In the genomic region with DNA sequence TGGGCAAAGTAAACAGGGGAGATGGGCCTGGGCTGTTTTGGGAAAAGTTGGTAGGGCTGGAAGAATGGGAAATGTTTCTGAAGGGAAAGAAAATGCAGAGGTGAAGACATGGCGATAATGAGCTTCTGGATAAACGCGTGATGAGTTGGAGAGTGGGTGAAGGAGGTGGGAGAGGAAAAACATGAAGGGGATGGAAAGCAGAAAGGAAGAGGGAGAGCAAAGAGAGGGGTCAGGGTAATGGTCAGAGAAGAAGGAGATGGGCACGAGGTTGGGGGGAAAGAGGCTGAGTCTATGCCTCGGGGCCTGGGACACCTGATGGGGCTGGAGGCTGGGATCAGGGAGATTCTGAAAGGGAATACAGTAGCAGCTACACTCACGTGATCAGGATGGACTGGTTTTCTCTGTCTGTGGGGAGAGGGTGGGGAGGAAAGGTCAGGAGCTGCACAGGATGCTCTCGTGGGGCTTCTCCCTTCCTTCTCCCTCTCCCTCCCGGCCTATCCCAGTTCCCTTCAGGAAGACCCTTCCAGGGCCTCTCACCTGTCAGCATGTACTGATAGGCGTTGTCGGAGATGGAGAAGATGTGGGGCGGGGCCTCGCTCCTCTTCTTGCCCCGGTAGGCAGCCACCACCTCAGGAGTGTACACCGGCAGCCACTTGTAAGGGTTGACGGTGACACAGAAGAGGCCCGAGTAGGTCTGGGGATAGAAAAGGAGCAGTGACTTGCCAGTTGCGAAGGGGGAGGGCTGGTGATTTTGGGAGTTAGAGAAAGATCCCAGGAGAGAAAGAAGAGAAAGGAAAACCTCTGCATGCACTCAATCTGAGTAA, we compare ENCODE assay signal across 19 cellular contexts. TPM values are rescaled to one million over a fixed set of nuclear protein-coding genes. Genes with fewer than 3 reads are reported as not detected.
"Had no signal": no experiment of that assay in that cellular context is flagged by ENCODE, and none has a peak within 500 bp of the region (broad histone marks: within the 10 kb centered on the region; RNA-seq: fewer than 3 reads in every experiment).

No MANE protein-coding gene starts in this region.

- H3K9me3 Mint-ChIP-seq: activated T-cell treated with anti-CD3 and anti-CD28 coated beads, Interleukin-2, amount 50 U/mL, for 72 hours; stimulated activated naive CD8-positive, alpha-beta T cell treated with anti-CD3 and anti-CD28 coated beads, Interleukin-15, Interleukin-2, amounts not matched to agents 100 ng/mL and 50 ng/mL, for 24 hours had no signal

- H3K9ac ChIP-seq: parathyroid adenoma had no signal

- DNase-seq: activated CD4-positive, alpha-beta T cell treated with anti-CD3 and anti-CD28 coated beads for 48 hours; activated CD8-positive, alpha-beta memory T cell treated with anti-CD3 and anti-CD28 coated beads, Interleukin-2, amount 50 U/mL, for 48 hours; activated T-cell treated with anti-CD3 and anti-CD28 coated beads, Interleukin-2, amount 50 U/mL, for 72 hours; central memory CD4-positive, alpha-beta T cell; cortex of kidney; effector CD8-positive, alpha-beta T cell; foreskin keratinocyte; kidney glomerular epithelial cell; midbrain; SJCRH30; WERI-Rb-1 had no signal

- H3K4me3 Mint-ChIP-seq: activated T-cell treated with anti-CD3 and anti-CD28 coated beads, Interleukin-2, amount 50 U/mL, for 72 hours; stimulated activated naive CD8-positive, alpha-beta T cell treated with anti-CD3 and anti-CD28 coated beads, Interleukin-15, Interleukin-2, amounts not matched to agents 100 ng/mL and 50 ng/mL, for 24 hours; T-helper 17 cell had no signal

- H3K4me1 ChIP-seq: foreskin keratinocyte, tibial nerve, vagina had no signal

- H3K27me3 Mint-ChIP-seq: stimulated activated naive CD8-positive, alpha-beta T cell treated with anti-CD3 and anti-CD28 coated beads, Interleukin-15, Interleukin-2, amounts not matched to agents 100 ng/mL and 50 ng/mL, for 24 hours had no signal

- ATAC-seq: activated T-cell treated with anti-CD3 and anti-CD28 coated beads, Interleukin-2, amount 50 U/mL, for 72 hours; foreskin keratinocyte; T-helper 17 cell had no signal

- H3K9me3 ChIP-seq: neutrophil, SJCRH30, tibial nerve, vagina had no signal

- H2AFZ ChIP-seq: parathyroid adenoma had no signal

- H3K36me3 ChIP-seq: neutrophil, SJCRH30, tibial nerve, vagina, WERI-Rb-1 had no signal

- H3K27ac Mint-ChIP-seq: activated T-cell treated with anti-CD3 and anti-CD28 coated beads, Interleukin-2, amount 50 U/mL, for 72 hours; stimulated activated naive CD8-positive, alpha-beta T cell treated with anti-CD3 and anti-CD28 coated beads, Interleukin-15, Interleukin-2, amounts not matched to agents 100 ng/mL and 50 ng/mL, for 24 hours; T-helper 17 cell had no signal

- H3K27ac ChIP-seq: foreskin keratinocyte, neutrophil, parathyroid adenoma, SJCRH30, tibial nerve, vagina, WERI-Rb-1 had no signal

- H3K4me3 ChIP-seq: lung, SJCRH30, tibial nerve, vagina had no signal

- H3K27me3 ChIP-seq: SJCRH30, tibial nerve, vagina had no signal

- H3K79me2 ChIP-seq: parathyroid adenoma had no signal

RNA-seq across cellular contexts. Expression of a gene that starts 3.1 kb away (rescaled TPM):
- total RNA-seq: foreskin keratinocyte, T-helper 17 cell, vagina had no signal
- polyA plus RNA-seq: foreskin keratinocyte had no signal

RNA-seq across cellular contexts. Expression of a gene that starts 24.2 kb away (rescaled TPM):
- total RNA-seq: foreskin keratinocyte, SJCRH30, T-helper 17 cell, vagina had no signal
- polyA plus RNA-seq: foreskin keratinocyte had no signal

RNA-seq across cellular contexts. Expression of a gene that starts 55.5 kb away (rescaled TPM):
- total RNA-seq: foreskin keratinocyte, myocyte, vagina had no signal
- polyA plus RNA-seq: foreskin keratinocyte had no signal

RNA-seq across cellular contexts. Expression of a gene that starts 59.7 kb away (rescaled TPM):
- total RNA-seq: activated T-cell treated with anti-CD3 and anti-CD28 coated beads, Interleukin-2, amount 50 U/mL, for 72 hours; foreskin keratinocyte; lung; myocyte; SJCRH30; T-helper 17 cell; tibial nerve; vagina had no signal
- polyA plus RNA-seq: foreskin keratinocyte, lung had no signal
